In the genomic region with DNA sequence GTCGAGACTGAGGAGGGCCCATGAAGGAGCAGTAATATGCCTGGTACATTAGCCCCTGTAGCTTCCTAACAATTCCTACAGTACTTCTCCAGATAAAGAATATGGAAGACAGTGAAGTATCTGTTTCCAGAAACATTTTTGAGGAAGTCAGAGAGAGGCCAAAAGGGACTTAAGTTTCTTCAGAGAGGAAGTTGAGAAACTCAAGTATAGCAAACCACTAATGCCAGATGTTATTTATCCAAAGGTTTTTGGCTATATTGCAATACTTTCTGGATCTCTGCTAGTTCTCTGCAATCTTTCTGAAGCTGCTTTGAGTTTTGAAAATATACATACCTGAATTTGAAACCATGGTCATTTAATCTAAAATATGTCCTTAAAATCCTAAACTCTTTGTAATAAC, we compare ENCODE assay signal across 14 cellular contexts.
A peak's percentile ranks its signal among the peaks of the same experiment; 100 is the strongest.
DNase-seq lines count a peak whose midpoint lies in the region; ATAC-seq and TF ChIP-seq lines count a peak whose summit lies in the region.
"Had no signal": no experiment of that assay in that cellular context is flagged by ENCODE, and none has a peak within 500 bp of the region (broad histone marks: within the 10 kb centered on the region; RNA-seq: fewer than 3 reads in every experiment).

No MANE protein-coding gene starts in this region.

- H3K9me3 Mint-ChIP-seq in stimulated activated memory B cell treated with anti-CD40 and anti-IgM and Interleukin-4, amounts not matched to agents 10 μg/mL and 1 μg/mL and 100 μg/mL, for 72 hours = no peaks in the 10 kb centered on the region
- H3K9me3 Mint-ChIP-seq: activated CD4-positive, alpha-beta T cell treated with anti-CD3 and anti-CD28 coated beads, Interleukin-2, amount 10 ng/mL, durations not matched to agents 7 days and 5 days; activated naive CD4-positive, alpha-beta T cell treated with anti-CD3 and anti-CD28 coated beads, Interleukin-2, amount 50 U/mL, for 72 hours; CD8-positive, alpha-beta memory T cell had no signal

- H3K4me3 Mint-ChIP-seq in stimulated activated memory B cell treated with anti-CD40 and anti-IgM and Interleukin-4, amounts not matched to agents 10 μg/mL and 1 μg/mL and 100 μg/mL, for 72 hours = no peak overlapping the region
- H3K4me3 Mint-ChIP-seq: activated CD4-positive, alpha-beta T cell treated with anti-CD3 and anti-CD28 coated beads, Interleukin-2, amount 10 ng/mL, durations not matched to agents 7 days and 5 days; CD8-positive, alpha-beta memory T cell had no signal

- H3K27ac Mint-ChIP-seq in stimulated activated memory B cell treated with anti-CD40 and anti-IgM and Interleukin-4, amounts not matched to agents 10 μg/mL and 1 μg/mL and 100 μg/mL, for 72 hours = no peak overlapping the region
- H3K27ac Mint-ChIP-seq: activated CD4-positive, alpha-beta T cell treated with anti-CD3 and anti-CD28 coated beads, Interleukin-2, amount 10 ng/mL, durations not matched to agents 7 days and 5 days; activated naive CD4-positive, alpha-beta T cell treated with anti-CD3 and anti-CD28 coated beads, Interleukin-2, amount 50 U/mL, for 72 hours; CD8-positive, alpha-beta memory T cell had no signal

- TF ChIP-seq CTCF in esophagus muscularis mucosa (IDR thresholded peaks at IDR 0.05) (no peak), osteoblast (IDR thresholded peaks at IDR 0.05; ENCODE audit: extremely low read depth, low read depth, low read length) (no peak)

- ATAC-seq in HG03457 (IDR thresholded peaks at IDR 0.05; ENCODE audit: unreplicated experiment) = no peak
- no peak for ATAC-seq in stimulated activated memory B cell treated with anti-CD40 and anti-IgM and Interleukin-4, amounts not matched to agents 10 μg/mL and 1 μg/mL and 100 μg/mL, for 72 hours
- ATAC-seq: activated naive CD4-positive, alpha-beta T cell treated with anti-CD3 and anti-CD28 coated beads, Interleukin-2, amount 50 U/mL, for 72 hours; PC-3 had no signal

- DNase-seq in AG08396 (ENCODE audit: low spot score) (peak; percentile 17), MV-4-11 (lab: John Stamatoyannopoulos, UW) (peak; percentile 96), esophagus muscularis mucosa (ENCODE audit: extremely low spot score) (no peak), osteoblast (ENCODE audit: insufficient read length, low spot score, missing footprints) (no peak), NCI-H1092 treated with DMSO at 0.1 percent for 48 hours (lab: John Stamatoyannopoulos, UW) (no peak)
- DNase-seq in activated CD4-positive, alpha-beta T cell treated with anti-CD3 and anti-CD28 coated beads for 4 hours = no peak
- DNase-seq: activated CD4-positive, alpha-beta T cell treated with anti-CD3 and anti-CD28 coated beads, Interleukin-2, amount 10 ng/mL, durations not matched to agents 7 days and 5 days; CD8-positive, alpha-beta memory T cell; erythroblast; MM.1S; PC-3 had no signal

- H3K36me3 ChIP-seq in esophagus muscularis mucosa (no peaks in the 10 kb centered on the region), osteoblast (ENCODE audit: insufficient read depth, low read length) (no peaks in the 10 kb centered on the region)

- no peaks in the 10 kb centered on the region for H3K27me3 Mint-ChIP-seq in stimulated activated memory B cell treated with anti-CD40 and anti-IgM and Interleukin-4, amounts not matched to agents 10 μg/mL and 1 μg/mL and 100 μg/mL, for 72 hours
- H3K27me3 Mint-ChIP-seq: CD8-positive, alpha-beta memory T cell had no signal

- no peaks in the 10 kb centered on the region for H3K4me1 Mint-ChIP-seq in stimulated activated memory B cell treated with anti-CD40 and anti-IgM and Interleukin-4, amounts not matched to agents 10 μg/mL and 1 μg/mL and 100 μg/mL, for 72 hours
- H3K4me1 Mint-ChIP-seq: activated CD4-positive, alpha-beta T cell treated with anti-CD3 and anti-CD28 coated beads, Interleukin-2, amount 10 ng/mL, durations not matched to agents 7 days and 5 days; CD8-positive, alpha-beta memory T cell had no signal

- no peak for TF ChIP-seq EP300 in esophagus muscularis mucosa (IDR thresholded peaks at IDR 0.05)

- peaks cover 2 to 61% (median 45%) of the 10 kb centered on the region in 4 donors for H3K4me1 ChIP-seq in esophagus muscularis mucosa
- H3K4me1 ChIP-seq in osteoblast (ENCODE audit: insufficient read depth, low read length) = peaks cover 69% of the 10 kb centered on the region

- no peaks in the 10 kb centered on the region for H3K36me3 Mint-ChIP-seq in stimulated activated memory B cell treated with anti-CD40 and anti-IgM and Interleukin-4, amounts not matched to agents 10 μg/mL and 1 μg/mL and 100 μg/mL, for 72 hours
- H3K36me3 Mint-ChIP-seq: activated naive CD4-positive, alpha-beta T cell treated with anti-CD3 and anti-CD28 coated beads, Interleukin-2, amount 50 U/mL, for 72 hours; CD8-positive, alpha-beta memory T cell had no signal

- H3K27me3 ChIP-seq in esophagus muscularis mucosa = no peaks in the 10 kb centered on the region
- H3K27me3 ChIP-seq in osteoblast (ENCODE audit: insufficient read depth, low read length) = no peaks in the 10 kb centered on the region

- H3K9me3 ChIP-seq in esophagus muscularis mucosa (peaks cover 0 to under 1% (median 0%) of the 10 kb centered on the region in 4 donors), osteoblast (ENCODE audit: low read depth, low read length) (no peaks in the 10 kb centered on the region)

- TF ChIP-seq POLR2A in esophagus muscularis mucosa (IDR thresholded peaks at IDR 0.05; ENCODE audit: low read depth) = no peak

- H3K79me2 ChIP-seq in osteoblast (ENCODE audit: insufficient read depth, low read length) = peaks cover 93% of the 10 kb centered on the region

- intact Hi-C loops in esophagus muscularis mucosa (cut with DNase I) = no loop called here

- H4K20me1 ChIP-seq in osteoblast (ENCODE audit: insufficient read depth, low read length) = peaks cover 17% of the 10 kb centered on the region

- H2AFZ ChIP-seq in osteoblast (ENCODE audit: low read length) = peak overlapping the region; percentile 20

- peak overlapping the region; percentile 51 for H3K4me2 ChIP-seq in osteoblast (ENCODE audit: insufficient read depth, low read length)

- peak overlapping the region; percentile 16 to 65 (median 46) for H3K27ac ChIP-seq in esophagus muscularis mucosa (replicated peaks in 1 of 4)
- peak overlapping the region; percentile 65 for H3K27ac ChIP-seq in osteoblast (ENCODE audit: low read depth, low read length)

- WGBS in esophagus muscularis mucosa = 86% methylated on average over 1 of the region's 1 CpG

- H3K4me3 ChIP-seq in esophagus muscularis mucosa = no peak overlapping the region
- H3K4me3 ChIP-seq in osteoblast (ENCODE audit: insufficient read depth, low read length) = no peak overlapping the region

Comparison
In these comparisons a context has a peak if more than half of its experiments do, and no peak if none do; other contexts are left out.
1. DNase-seq: peak in AG08396 (single experiment) and MV-4-11 (single experiment); none in esophagus muscularis mucosa (single experiment), osteoblast (single experiment), NCI-H1092 treated with DMSO at 0.1 percent for 48 hours (single experiment) and activated CD4-positive, alpha-beta T cell treated with anti-CD3 and anti-CD28 coated beads for 4 hours (0 of 2).